Comparison of ENCODE assay signal across 18 cellular contexts in genomic region chr10:93844979-93845626, GRCh38.
"Had no signal": no experiment of that assay in that cellular context is flagged by ENCODE, and none has a peak within 500 bp of the region (broad histone marks: within the 10 kb centered on the region; RNA-seq: fewer than 3 reads in every experiment).

No MANE protein-coding gene starts in this region.

- H3K4me1 Mint-ChIP-seq: naive B cell; nephron progenitor cell; stimulated activated effector memory CD8-positive, alpha-beta T cell treated with anti-CD3 and anti-CD28 coated beads, Interleukin-12 subunit alpha, Interleukin-12 subunit beta, amount 100 ng/mL, for 72 hours had no signal

- H3K27ac Mint-ChIP-seq: nephron progenitor cell; stimulated activated effector memory CD8-positive, alpha-beta T cell treated with anti-CD3 and anti-CD28 coated beads, Interleukin-12 subunit alpha, Interleukin-12 subunit beta, amount 100 ng/mL, for 72 hours had no signal

- H3K9me3 ChIP-seq: esophagus squamous epithelium, gastroesophageal sphincter, left ventricle myocardium inferior, neutrophil, psoas muscle, right lobe of liver, suprapubic skin, tibial nerve had no signal

- H3K9me3 Mint-ChIP-seq: stimulated activated effector memory CD8-positive, alpha-beta T cell treated with anti-CD3 and anti-CD28 coated beads, Interleukin-12 subunit alpha, Interleukin-12 subunit beta, amount 100 ng/mL, for 72 hours had no signal

- H3K27me3 ChIP-seq: esophagus squamous epithelium, gastroesophageal sphincter, neutrophil, right lobe of liver, suprapubic skin, tibial nerve had no signal

- H3K27ac ChIP-seq: esophagus squamous epithelium, gastroesophageal sphincter, left ventricle myocardium inferior, neutrophil, psoas muscle, right lobe of liver, suprapubic skin, tibial nerve had no signal

- DNase-seq: esophagus squamous epithelium; foreskin fibroblast; glutamatergic neuron; left ventricle myocardium inferior; mesendoderm; naive B cell; nephron progenitor cell; psoas muscle; retina; right lobe of liver; stimulated activated CD4-positive, alpha-beta T cell treated with anti-CD3 and anti-CD28 coated beads, Interleukin-4, amount 100 ng/mL, for 1 hour; stimulated activated CD8-positive, alpha-beta memory T cell treated with anti-CD3 and anti-CD28 coated beads, Interleukin-4, amount 100 ng/mL, for 48 hours; stimulated activated naive CD8-positive, alpha-beta T cell treated with anti-CD3 and anti-CD28 coated beads, Interleukin-15, Interleukin-2, amounts not matched to agents 100 U/mL and 50 U/mL, for 24 hours had no signal

- H3K4me3 ChIP-seq: esophagus squamous epithelium, gastroesophageal sphincter, left ventricle myocardium inferior, psoas muscle, right lobe of liver, suprapubic skin, tibial nerve had no signal

- H3K4me1 ChIP-seq: esophagus squamous epithelium, left ventricle myocardium inferior, psoas muscle, right lobe of liver, suprapubic skin, tibial nerve had no signal

- ATAC-seq: gastroesophageal sphincter; psoas muscle; right lobe of liver; stimulated activated effector memory CD8-positive, alpha-beta T cell treated with anti-CD3 and anti-CD28 coated beads, Interleukin-12 subunit alpha, Interleukin-12 subunit beta, amount 100 ng/mL, for 72 hours; stimulated activated naive CD8-positive, alpha-beta T cell treated with anti-CD3 and anti-CD28 coated beads, Interleukin-15, Interleukin-2, amounts not matched to agents 100 U/mL and 50 U/mL, for 24 hours had no signal

- H3K4me3 Mint-ChIP-seq: naive B cell; nephron progenitor cell; stimulated activated effector memory CD8-positive, alpha-beta T cell treated with anti-CD3 and anti-CD28 coated beads, Interleukin-12 subunit alpha, Interleukin-12 subunit beta, amount 100 ng/mL, for 72 hours had no signal

- H3K36me3 ChIP-seq: esophagus squamous epithelium, gastroesophageal sphincter, left ventricle myocardium inferior, neutrophil, right lobe of liver, suprapubic skin, tibial nerve had no signal
